25 cellular contexts compared by ENCODE assay signal in genomic region chr9:123757960-123758359, GRCh38.
"Had no signal": no experiment of that assay in that cellular context is flagged by ENCODE, and none has a peak within 500 bp of the region (broad histone marks: within the 10 kb centered on the region; RNA-seq: fewer than 3 reads in every experiment).

No MANE protein-coding gene starts in this region.

- H3K36me3 Mint-ChIP-seq: natural killer cell had no signal

- H3K4me1 ChIP-seq: left lung, pancreas had no signal

- H3K9me3 Mint-ChIP-seq: natural killer cell; neural crest cell; stimulated activated effector memory CD8-positive, alpha-beta T cell treated with anti-CD3 and anti-CD28 coated beads, Interleukin-12 subunit alpha, Interleukin-12 subunit beta, amount 100 ng/mL, for 72 hours; type B pancreatic cell had no signal

- H3K27ac ChIP-seq: coronary artery, esophagus squamous epithelium, left lung, neutrophil, pancreas, stomach, thyroid gland had no signal

- DNase-seq: dermis blood vessel endothelial cell; effector memory CD4-positive, alpha-beta T cell; erythroblast; esophagus squamous epithelium; foreskin melanocyte; glutamatergic neuron; left lung; natural killer cell; pancreas; retina; stimulated activated CD4-positive, alpha-beta T cell treated with anti-CD3 and anti-CD28 coated beads, Interleukin-2, amount 100 ng/mL, for 24 hours; stimulated activated CD4-positive, alpha-beta T cell treated with anti-CD3 and anti-CD28 coated beads, Interleukin-4, amount 100 ng/mL, for 24 hours; stimulated activated naive CD4-positive, alpha-beta T cell treated with Interleukin-2 at 50 U/mL for 16 hours; stomach; thyroid gland had no signal

- H3K27ac Mint-ChIP-seq: natural killer cell; stimulated activated effector memory CD8-positive, alpha-beta T cell treated with anti-CD3 and anti-CD28 coated beads, Interleukin-12 subunit alpha, Interleukin-12 subunit beta, amount 100 ng/mL, for 72 hours; type B pancreatic cell had no signal

- H3K4me3 Mint-ChIP-seq: natural killer cell; neural crest cell; stimulated activated effector memory CD8-positive, alpha-beta T cell treated with anti-CD3 and anti-CD28 coated beads, Interleukin-12 subunit alpha, Interleukin-12 subunit beta, amount 100 ng/mL, for 72 hours; type B pancreatic cell had no signal

- H3K4me3 ChIP-seq: cardiac muscle cell, coronary artery, esophagus squamous epithelium, left lung, lung, pancreas, sigmoid colon, stomach, thyroid gland had no signal

- H3K27me3 ChIP-seq: cardiac muscle cell, esophagus squamous epithelium, left lung, neutrophil, pancreas, sigmoid colon, stomach, thyroid gland had no signal

- H3K9me3 ChIP-seq: esophagus squamous epithelium, left lung, neutrophil, pancreas, sigmoid colon, stomach, thyroid gland had no signal

- H3K4me1 Mint-ChIP-seq: stimulated activated effector memory CD8-positive, alpha-beta T cell treated with anti-CD3 and anti-CD28 coated beads, Interleukin-12 subunit alpha, Interleukin-12 subunit beta, amount 100 ng/mL, for 72 hours had no signal

- FAIRE-seq: endothelial cell of umbilical vein, keratinocyte, pancreas had no signal

- H3K27me3 Mint-ChIP-seq: type B pancreatic cell had no signal

- ATAC-seq: left lung; natural killer cell; pancreas; stimulated activated effector memory CD8-positive, alpha-beta T cell treated with anti-CD3 and anti-CD28 coated beads, Interleukin-12 subunit alpha, Interleukin-12 subunit beta, amount 100 ng/mL, for 72 hours had no signal

- H3K36me3 ChIP-seq: cardiac muscle cell, pancreas, sigmoid colon, thyroid gland had no signal
